ENCODE assay signal across 9 cellular contexts in genomic region chrX:17559728-17560379, GRCh38.
DNase-seq lines count a peak whose midpoint lies in the region; ATAC-seq and TF ChIP-seq lines count a peak whose summit lies in the region.
"Had no signal": no experiment of that assay in that cellular context is flagged by ENCODE, and none has a peak within 500 bp of the region (broad histone marks: within the 10 kb centered on the region; RNA-seq: fewer than 3 reads in every experiment).

No MANE protein-coding gene starts in this region.

- POLR2A ChIA-PET in activated CD4-positive, alpha-beta T cell treated with anti-CD3 and anti-CD28 coated beads, Interleukin-2, amount 10 ng/mL, durations not matched to agents 7 days and 5 days (lab: Charles Lee), result no interaction called here

- no peaks in the 10 kb centered on the region for H3K9me3 Mint-ChIP-seq in activated CD4-positive, alpha-beta T cell treated with anti-CD3 and anti-CD28 coated beads, Interleukin-2, amount 10 ng/mL, durations not matched to agents 24 days and 14 days
- H3K9me3 Mint-ChIP-seq in activated CD4-positive, alpha-beta T cell treated with anti-CD3 and anti-CD28 coated beads, Interleukin-2, amount 10 ng/mL, durations not matched to agents 7 days and 5 days, result no peaks in the 10 kb centered on the region

- DNase-seq in AG08396 (ENCODE audit: low spot score) (peak; percentile 69), HS-5 (ENCODE audit: low read depth) (peak; percentile 60), astrocyte of the spinal cord (ENCODE audit: low read depth, low spot score) (peak; percentile 87), mesenchymal stem cell (peak; percentile 41)
- DNase-seq in activated CD4-positive, alpha-beta T cell treated with anti-CD3 and anti-CD28 coated beads, Interleukin-2, amount 10 ng/mL, durations not matched to agents 24 days and 14 days, result no peak
- DNase-seq in activated CD4-positive, alpha-beta T cell treated with anti-CD3 and anti-CD28 coated beads, Interleukin-2, amount 10 ng/mL, durations not matched to agents 7 days and 5 days, result no peak
- DNase-seq: NCI-H1694 treated with DMSO at 0.1 percent for 48 hours had no signal

- no peaks in the 10 kb centered on the region for H3K27me3 ChIP-seq in mesenchymal stem cell (ENCODE audit: control insufficient read depth in 1 of 2, insufficient read depth in 1 of 2, low read length in 2 of 2)

- no peak overlapping the region for H3K4me3 ChIP-seq in astrocyte of the spinal cord (ENCODE audit: low read depth, low read length)
- peak overlapping the region in 1 of 2 experiments; percentile 45 for H3K4me3 ChIP-seq in mesenchymal stem cell (ENCODE audit: insufficient read depth in 1 of 2, low read depth in 1 of 2, low read length in 2 of 2)

- no peak overlapping the region for H2BK15ac ChIP-seq in mesenchymal stem cell (ENCODE audit: low read depth, poor library complexity, severe bottlenecking)

- peak overlapping the region; percentile 66 for H2BK5ac ChIP-seq in mesenchymal stem cell (ENCODE audit: low read depth, low read length, poor library complexity, severe bottlenecking)

- H3K36me3 ChIP-seq in mesenchymal stem cell (ENCODE audit: control insufficient read depth in 1 of 2, insufficient read depth in 2 of 2, low read depth in 1 of 2, low read length in 2 of 2), result no peaks in the 10 kb centered on the region

- intact Hi-C loops in activated CD4-positive, alpha-beta T cell treated with anti-CD3 and anti-CD28 coated beads, Interleukin-2, amount 10 ng/mL, durations not matched to agents 24 days and 14 days (cut with micrococcal nuclease), result no loop called here

- no peaks in the 10 kb centered on the region for H3K36me3 Mint-ChIP-seq in activated CD4-positive, alpha-beta T cell treated with anti-CD3 and anti-CD28 coated beads, Interleukin-2, amount 10 ng/mL, durations not matched to agents 24 days and 14 days (ENCODE audit: low read depth)
- no peaks in the 10 kb centered on the region for H3K36me3 Mint-ChIP-seq in activated CD4-positive, alpha-beta T cell treated with anti-CD3 and anti-CD28 coated beads, Interleukin-2, amount 10 ng/mL, durations not matched to agents 7 days and 5 days (ENCODE audit: low read depth)

- H3K27ac Mint-ChIP-seq in activated CD4-positive, alpha-beta T cell treated with anti-CD3 and anti-CD28 coated beads, Interleukin-2, amount 10 ng/mL, durations not matched to agents 24 days and 14 days, result no peak overlapping the region
- H3K27ac Mint-ChIP-seq in activated CD4-positive, alpha-beta T cell treated with anti-CD3 and anti-CD28 coated beads, Interleukin-2, amount 10 ng/mL, durations not matched to agents 7 days and 5 days, result no peak overlapping the region

- CTCF ChIA-PET in activated CD4-positive, alpha-beta T cell treated with anti-CD3 and anti-CD28 coated beads, Interleukin-2, amount 10 ng/mL, durations not matched to agents 7 days and 5 days (lab: Charles Lee), result interaction anchor here (0.8 kb wide), 1 partner anchor 11 kb away, joined by 3 read pairs; no protein-coding TSS in a partner anchor

- WGBS in mesenchymal stem cell, result 7% methylated on average over 7 of the region's 8 CpGs

- H2BK12ac ChIP-seq in mesenchymal stem cell (ENCODE audit: low read length in 2 of 2), result no peak overlapping the region

- no peak overlapping the region for H3K14ac ChIP-seq in mesenchymal stem cell (ENCODE audit: low read length in 2 of 2)

- peak overlapping the region; percentile 69 for H2AK5ac ChIP-seq in mesenchymal stem cell (ENCODE audit: low read length, severe bottlenecking)

- in situ Hi-C loops in astrocyte of the spinal cord (cut with HindIII; ENCODE audit: low sequenced_read_pairs), result no loop called here

- no peak overlapping the region for H4K8ac ChIP-seq in mesenchymal stem cell (ENCODE audit: low read length)

- no peak overlapping the region for H2AFZ ChIP-seq in mesenchymal stem cell (ENCODE audit: low read depth, low read length)

- no peak overlapping the region for H3K4me3 Mint-ChIP-seq in activated CD4-positive, alpha-beta T cell treated with anti-CD3 and anti-CD28 coated beads, Interleukin-2, amount 10 ng/mL, durations not matched to agents 24 days and 14 days
- no peak overlapping the region for H3K4me3 Mint-ChIP-seq in activated CD4-positive, alpha-beta T cell treated with anti-CD3 and anti-CD28 coated beads, Interleukin-2, amount 10 ng/mL, durations not matched to agents 7 days and 5 days

- H3K4me1 Mint-ChIP-seq in activated CD4-positive, alpha-beta T cell treated with anti-CD3 and anti-CD28 coated beads, Interleukin-2, amount 10 ng/mL, durations not matched to agents 24 days and 14 days, result peaks cover 5% of the 10 kb centered on the region
- H3K4me1 Mint-ChIP-seq in activated CD4-positive, alpha-beta T cell treated with anti-CD3 and anti-CD28 coated beads, Interleukin-2, amount 10 ng/mL, durations not matched to agents 7 days and 5 days, result peaks cover 7% of the 10 kb centered on the region

- H3K23ac ChIP-seq in mesenchymal stem cell (ENCODE audit: low read length in 2 of 2), result no peak overlapping the region

- H3K79me1 ChIP-seq in mesenchymal stem cell (replicated peaks; ENCODE audit: low read length, poor library complexity, severe bottlenecking), result peaks cover 4% of the 10 kb centered on the region

- no peaks in the 10 kb centered on the region for H3K9me3 ChIP-seq in mesenchymal stem cell (ENCODE audit: control insufficient read depth, low read length)

- no peak overlapping the region for H3K18ac ChIP-seq in mesenchymal stem cell (ENCODE audit: low read depth in 1 of 2, low read length in 2 of 2)

- no peak overlapping the region for H4K91ac ChIP-seq in mesenchymal stem cell (ENCODE audit: low read length)

- no peak for ATAC-seq in HG03457 (IDR thresholded peaks at IDR 0.05; ENCODE audit: unreplicated experiment)
- no peak for ATAC-seq in HG03460 (IDR thresholded peaks at IDR 0.05; ENCODE audit: unreplicated experiment)

- no peak overlapping the region for H3K4ac ChIP-seq in mesenchymal stem cell (ENCODE audit: low read depth in 1 of 2, low read length in 2 of 2)

- peak overlapping the region; percentile 40 for H3K9ac ChIP-seq in mesenchymal stem cell (ENCODE audit: low read length)

- no peak overlapping the region for H2BK120ac ChIP-seq in mesenchymal stem cell (ENCODE audit: low read depth, low read length)

- H3K4me1 ChIP-seq in mesenchymal stem cell (ENCODE audit: control insufficient read depth, insufficient read depth, low read depth, low read length), result peaks cover 11% of the 10 kb centered on the region

- H3K4me2 ChIP-seq in mesenchymal stem cell (ENCODE audit: low read length, poor library complexity, severe bottlenecking), result no peak overlapping the region

- peaks cover 2% of the 10 kb centered on the region for H3K27me3 Mint-ChIP-seq in activated CD4-positive, alpha-beta T cell treated with anti-CD3 and anti-CD28 coated beads, Interleukin-2, amount 10 ng/mL, durations not matched to agents 24 days and 14 days
- no peaks in the 10 kb centered on the region for H3K27me3 Mint-ChIP-seq in activated CD4-positive, alpha-beta T cell treated with anti-CD3 and anti-CD28 coated beads, Interleukin-2, amount 10 ng/mL, durations not matched to agents 7 days and 5 days

- TF ChIP-seq CTCF in astrocyte of the spinal cord (IDR thresholded peaks at IDR 0.05; ENCODE audit: low read depth, low read length), result no peak

- peak overlapping the region; percentile 82 for H3K27ac ChIP-seq in mesenchymal stem cell (ENCODE audit: low read length, poor library complexity, severe bottlenecking)

Comparison
In these comparisons a context has a peak if more than half of its experiments do, and no peak if none do; other contexts are left out.
1. DNase-seq: peak in AG08396 (single experiment), HS-5 (single experiment), astrocyte of the spinal cord (single experiment) and mesenchymal stem cell (single experiment); none in activated CD4-positive, alpha-beta T cell treated with anti-CD3 and anti-CD28 coated beads, Interleukin-2, amount 10 ng/mL, durations not matched to agents 24 days and 14 days (single experiment) and activated CD4-positive, alpha-beta T cell treated with anti-CD3 and anti-CD28 coated beads, Interleukin-2, amount 10 ng/mL, durations not matched to agents 7 days and 5 days (single experiment).